In genomic region chr13:99374994-99375805, GRCh38 we compare ENCODE assay signal across 9 cellular contexts.
A peak's percentile ranks its signal among the peaks of the same experiment; 100 is the strongest.
DNase-seq lines count a peak whose midpoint lies in the region; ATAC-seq lines count a peak whose summit lies in the region.
"Had no signal": no experiment of that assay in that cellular context is flagged by ENCODE, and none has a peak within 500 bp of the region (broad histone marks: within the 10 kb centered on the region; RNA-seq: fewer than 3 reads in every experiment).

No MANE protein-coding gene starts in this region.

- peaks cover 37 to 79% (median 63%) of the 10 kb centered on the region in 11 experiments for H3K36me3 ChIP-seq in BLaER1 treated with 17β-estradiol and CSF1 and Interleukin-3, amounts not matched to agents 10 nM and 100 nM

- peak; percentile 82 for DNase-seq in central memory CD4-positive, alpha-beta T cell
- DNase-seq in UCSD-AML1 (lab: John Stamatoyannopoulos, UW; ENCODE audit: unreplicated experiment) (no peak), NCI-H1694 (lab: John Stamatoyannopoulos, UW) (no peak)
- DNase-seq in activated effector memory CD4-positive, alpha-beta T cell treated with Interleukin-2 at 50 U/mL for 16 hours: no peak

- H3K4me3 ChIP-seq in BLaER1 treated with 17β-estradiol and CSF1 and Interleukin-3, amounts not matched to agents 10 nM and 100 nM: no peak overlapping the region; a peak in 2 of 20 replicates
- H3K4me3 ChIP-seq: gastrocnemius medialis had no signal

- ATAC-seq in GM19468 (IDR thresholded peaks at IDR 0.05; ENCODE audit: extremely low read depth, unreplicated experiment): peak; percentile 34
- ATAC-seq in HG03571 (IDR thresholded peaks at IDR 0.05; ENCODE audit: unreplicated experiment): peak; percentile 46
- ATAC-seq in GM18873 (IDR thresholded peaks at IDR 0.05; ENCODE audit: low FRiP score, unreplicated experiment): no peak
- ATAC-seq: gastrocnemius medialis had no signal

- peaks cover 0 to 16% (median 4%) of the 10 kb centered on the region in 11 experiments; a peak in 7 of 22 replicates for H4K20me1 ChIP-seq in BLaER1 treated with 17β-estradiol and CSF1 and Interleukin-3, amounts not matched to agents 10 nM and 100 nM

- peaks cover 0 to 5% (median 0%) of the 10 kb centered on the region in 11 experiments; a peak in 4 of 22 replicates for H3K9me3 ChIP-seq in BLaER1 treated with 17β-estradiol and CSF1 and Interleukin-3, amounts not matched to agents 10 nM and 100 nM (replicated peaks in 1 of 11)
- H3K9me3 ChIP-seq: gastrocnemius medialis had no signal

- H3K27ac ChIP-seq in BLaER1 treated with 17β-estradiol and CSF1 and Interleukin-3, amounts not matched to agents 10 nM and 100 nM: peak overlapping the region; percentile 8 to 77 (median 66); a peak in 19 of 22 replicates
- H3K27ac ChIP-seq: gastrocnemius medialis had no signal

- peak overlapping the region in 8 of 11 experiments; percentile 17 to 68 (median 28); a peak in 7 of 22 replicates for H3K9ac ChIP-seq in BLaER1 treated with 17β-estradiol and CSF1 and Interleukin-3, amounts not matched to agents 10 nM and 100 nM

- H3K4me2 ChIP-seq in BLaER1 treated with 17β-estradiol and CSF1 and Interleukin-3, amounts not matched to agents 10 nM and 100 nM: peak overlapping the region; percentile 71 to 93 (median 82)

- peaks cover 49 to 75% (median 59%) of the 10 kb centered on the region in 10 experiments for H3K4me1 ChIP-seq in BLaER1 treated with 17β-estradiol and CSF1 and Interleukin-3, amounts not matched to agents 10 nM and 100 nM
- H3K4me1 ChIP-seq: gastrocnemius medialis had no signal

- H3K27me3 ChIP-seq in BLaER1 treated with 17β-estradiol and CSF1 and Interleukin-3, amounts not matched to agents 10 nM and 100 nM: no peaks in the 10 kb centered on the region
- H3K27me3 ChIP-seq: gastrocnemius medialis had no signal
